In the genomic region with DNA sequence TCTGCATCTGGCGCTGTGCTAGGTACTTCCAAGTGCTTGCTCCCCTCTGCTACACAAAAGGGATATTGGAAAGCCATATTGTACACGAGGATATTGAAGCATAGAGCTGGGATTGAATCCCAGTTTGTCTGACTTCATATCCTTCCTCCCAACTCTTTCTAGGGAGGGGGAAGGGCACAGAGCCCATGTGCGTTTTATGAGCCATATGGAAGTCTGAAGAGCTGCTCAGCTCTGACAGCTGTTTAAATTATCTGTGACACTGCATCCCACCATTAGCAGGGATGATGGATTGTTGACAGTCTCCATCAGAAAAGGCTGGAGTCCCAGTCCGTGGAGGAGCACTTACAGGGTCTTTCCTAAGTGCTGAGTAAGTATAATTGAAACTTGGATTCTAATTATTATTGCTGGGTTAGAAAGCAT, we compare ENCODE assay signal across 14 cellular contexts. TPM values are rescaled to one million over a fixed set of nuclear protein-coding genes. Genes with fewer than 3 reads are reported as not detected.
DNase-seq lines count a peak whose midpoint lies in the region; ATAC-seq and TF ChIP-seq lines count a peak whose summit lies in the region.
"Had no signal": no experiment of that assay in that cellular context is flagged by ENCODE, and none has a peak within 500 bp of the region (broad histone marks: within the 10 kb centered on the region; RNA-seq: fewer than 3 reads in every experiment).

No MANE protein-coding gene starts in this region.

- H3K27me3 ChIP-seq in osteoblast (ENCODE audit: insufficient read depth, low read length) = no peaks in the 10 kb centered on the region

- H3K4me3 ChIP-seq in osteoblast (ENCODE audit: insufficient read depth, low read length) = no peak overlapping the region

- H3K79me2 ChIP-seq in osteoblast (ENCODE audit: insufficient read depth, low read length) = peaks cover 7% of the 10 kb centered on the region

- ATAC-seq in GM21390 (IDR thresholded peaks at IDR 0.05; ENCODE audit: unreplicated experiment) = no peak
- ATAC-seq: naive thymus-derived CD4-positive, alpha-beta T cell had no signal

- no peak overlapping the region for H3K4me2 ChIP-seq in osteoblast (ENCODE audit: insufficient read depth, low read length)

- H4K20me1 ChIP-seq in osteoblast (ENCODE audit: insufficient read depth, low read length) = no peaks in the 10 kb centered on the region

- peaks cover 42% of the 10 kb centered on the region for H3K4me1 ChIP-seq in osteoblast (ENCODE audit: insufficient read depth, low read length)

- peak overlapping the region; percentile 53 for H2AFZ ChIP-seq in osteoblast (ENCODE audit: low read length)

- no peaks in the 10 kb centered on the region for H3K36me3 ChIP-seq in osteoblast (ENCODE audit: insufficient read depth, low read length)

- no peak for TF ChIP-seq CTCF in osteoblast (IDR thresholded peaks at IDR 0.05; ENCODE audit: extremely low read depth, low read depth, low read length)

- peak; percentile 23 for DNase-seq in DMS79 treated with DMSO at 0.1 percent for 48 hours (lab: John Stamatoyannopoulos, UW)
- no peak for DNase-seq in DMS79 (lab: John Stamatoyannopoulos, UW)
- DNase-seq in NCI-H524 treated with DMSO at 0.1 percent for 48 hours (lab: John Stamatoyannopoulos, UW) = peak; percentile 97
- DNase-seq in dermis blood vessel endothelial cell = peak; percentile 91
- no peak for DNase-seq in osteoblast (ENCODE audit: insufficient read length, low spot score, missing footprints)
- no peak for DNase-seq in NCI-H2107 (lab: John Stamatoyannopoulos, UW)
- no peak for DNase-seq in germinal center (ENCODE audit: low spot score)
- DNase-seq: 8988T; activated CD4-positive, alpha-beta T cell treated with anti-CD3 and anti-CD28 coated beads for 1 hour; activated CD8-positive, alpha-beta memory T cell treated with anti-CD3 and anti-CD28 coated beads, Interleukin-2, amount 50 U/mL, for 48 hours; activated naive CD4-positive, alpha-beta T cell treated with anti-CD3 and anti-CD28 coated beads for 36 hours; naive thymus-derived CD4-positive, alpha-beta T cell; NCI-H526 had no signal

- H3K9me3 ChIP-seq in osteoblast (ENCODE audit: low read depth, low read length) = no peaks in the 10 kb centered on the region

- no peak overlapping the region for H3K27ac ChIP-seq in osteoblast (ENCODE audit: low read depth, low read length)

RNA-seq across cellular contexts. Expression of a gene that starts 18.4 kb away (rescaled TPM):
- total RNA-seq in dermis blood vessel endothelial cell (10.6 and 19.3 TPM in 2 replicates), osteoblast (25.3 and 31.8 TPM in 2 replicates)

Comparison
In these comparisons a context has a peak if more than half of its experiments do, and no peak if none do; other contexts are left out.
1. DNase-seq: peak in DMS79 treated with DMSO at 0.1 percent for 48 hours (single experiment), NCI-H524 treated with DMSO at 0.1 percent for 48 hours (single experiment) and dermis blood vessel endothelial cell (single experiment); none in DMS79 (single experiment), osteoblast (single experiment), NCI-H2107 (single experiment) and germinal center (single experiment).